In genomic region chr19:30659638-30660037, GRCh38 we compare ENCODE assay signal across 22 cellular contexts.
"Had no signal": no experiment of that assay in that cellular context is flagged by ENCODE, and none has a peak within 500 bp of the region (broad histone marks: within the 10 kb centered on the region; RNA-seq: fewer than 3 reads in every experiment).

No MANE protein-coding gene starts in this region.

- H3K4me1 Mint-ChIP-seq: immature natural killer cell had no signal

- DNase-seq: colonic mucosa; dermis blood vessel endothelial cell; dorsolateral prefrontal cortex; effector CD4-positive, alpha-beta T cell; effector memory CD4-positive, alpha-beta T cell; foreskin keratinocyte; heart left ventricle; hypothalamus; immature natural killer cell; left cardiac atrium; left lung; left ventricle myocardium superior; lower lobe of right lung; mesenchymal stem cell; mucosa of descending colon had no signal

- H3K36me3 ChIP-seq: colonic mucosa, esophagus muscularis mucosa, gastroesophageal sphincter, heart left ventricle, left lung, lower lobe of right lung had no signal

- H3K4me3 ChIP-seq: colonic mucosa, dorsolateral prefrontal cortex, esophagus muscularis mucosa, gastroesophageal sphincter, heart left ventricle, hepatocyte, left lung, lower lobe of right lung, mucosa of descending colon had no signal

- H3K4me2 ChIP-seq: hepatocyte had no signal

- H3K4me1 ChIP-seq: colonic mucosa, foreskin keratinocyte, left lung, lower lobe of right lung had no signal

- H3K9me3 Mint-ChIP-seq: immature natural killer cell, mesothelial cell of epicardium had no signal

- H3K27ac Mint-ChIP-seq: immature natural killer cell, mesothelial cell of epicardium had no signal

- H3K4me3 Mint-ChIP-seq: immature natural killer cell, mesothelial cell of epicardium had no signal

- H3K27ac ChIP-seq: colonic mucosa, esophagus muscularis mucosa, foreskin keratinocyte, gastroesophageal sphincter, heart left ventricle, hepatocyte, left lung, lower lobe of right lung had no signal

- ATAC-seq: foreskin keratinocyte, gastroesophageal sphincter, heart left ventricle, left cardiac atrium, left lung, left ventricle myocardium superior, lower lobe of right lung, mucosa of descending colon had no signal

- FAIRE-seq: endothelial cell of umbilical vein, frontal cortex, keratinocyte had no signal

- H3K9me3 ChIP-seq: colonic mucosa, esophagus muscularis mucosa, gastroesophageal sphincter, heart left ventricle, left lung, lower lobe of right lung, mucosa of descending colon had no signal

- H3K36me3 Mint-ChIP-seq: immature natural killer cell, mesothelial cell of epicardium had no signal

- H3K27me3 ChIP-seq: colonic mucosa, foreskin keratinocyte had no signal
